ENCODE assay signal across 11 cellular contexts in the genomic region with DNA sequence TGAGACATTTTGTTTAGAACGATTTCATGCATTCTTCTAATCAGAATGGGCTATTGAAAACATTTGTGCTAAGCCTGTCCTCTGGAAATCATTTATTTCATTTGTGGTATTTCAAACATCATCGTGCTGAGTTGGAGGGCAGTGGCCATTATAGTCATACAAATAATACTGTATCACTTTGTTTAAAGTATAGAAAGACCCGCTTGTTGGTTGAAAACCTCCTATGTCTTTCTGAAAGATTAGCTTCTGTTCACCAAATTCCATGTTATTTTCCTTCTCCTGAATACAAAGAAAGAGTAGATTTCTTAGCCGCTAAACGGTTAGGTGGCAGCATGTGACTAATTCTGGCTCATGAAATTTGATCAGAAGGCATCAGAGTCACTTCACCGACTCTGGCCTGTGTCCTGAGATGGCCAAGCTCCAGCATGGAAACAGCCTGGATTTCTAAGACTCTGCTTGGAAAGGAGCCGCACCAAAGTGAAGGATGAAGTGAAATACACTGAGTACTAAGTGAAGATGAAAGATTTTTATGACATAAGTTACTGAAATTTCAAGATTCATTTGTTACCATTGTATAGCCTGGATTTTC.
A peak's percentile ranks its signal among the peaks of the same experiment; 100 is the strongest.
DNase-seq lines count a peak whose midpoint lies in the region; ATAC-seq, FAIRE-seq and TF ChIP-seq lines count a peak whose summit lies in the region.
"Had no signal": no experiment of that assay in that cellular context is flagged by ENCODE, and none has a peak within 500 bp of the region (broad histone marks: within the 10 kb centered on the region; RNA-seq: fewer than 3 reads in every experiment).

No MANE protein-coding gene starts in this region.

- intact Hi-C loops in heart left ventricle (cut with DNase I) (loop anchor here in 6 of 10 donors (2.0 to 10.0 kb wide), 7 partner anchors 107 to 960 kb away; no protein-coding TSS in a partner anchor), sigmoid colon (cut with DNase I) (loop anchor here (5.0 to 10.0 kb wide), 2 partner anchors 247 to 1180 kb away; no protein-coding TSS in a partner anchor)

- peak; percentile 74 for DNase-seq in ELR (ENCODE audit: low read depth)
- peak; percentile 17 for DNase-seq in WERI-Rb-1
- peak in 4 of 5 donors; percentile 37 to 51 (median 47) for DNase-seq in heart left ventricle
- peak; percentile 79 for DNase-seq in sigmoid colon
- no peak for DNase-seq in NCI-H146 (lab: John Stamatoyannopoulos, UW)
- DNase-seq in H7, result no peak
- no peak for DNase-seq in GM19239 (ENCODE audit: insufficient read length, low spot score)
- no peak for DNase-seq in stimulated activated naive CD4-positive, alpha-beta T cell (lab: John Stamatoyannopoulos, UW)
- DNase-seq: Calu3; effector memory CD8-positive, alpha-beta T cell; stimulated activated CD4-positive, alpha-beta T cell treated with anti-CD3 and anti-CD28 coated beads, Interleukin-4, amount 100 ng/mL, for 24 hours had no signal

- H3K9me3 ChIP-seq in WERI-Rb-1 (ENCODE audit: severe bottlenecking) (no peaks in the 10 kb centered on the region), heart left ventricle (no peaks in the 10 kb centered on the region), sigmoid colon (no peaks in the 10 kb centered on the region)

- no peak for FAIRE-seq in GM19239 (lab: Jason Lieb, UNC)

- TF ChIP-seq EP300 in sigmoid colon (IDR thresholded peaks at IDR 0.05), result no peak

- TF ChIP-seq CTCF in WERI-Rb-1 (IDR thresholded peaks at IDR 0.05; ENCODE audit: low read depth, low read length) (no peak), heart left ventricle (IDR thresholded peaks at IDR 0.05) (no peak), sigmoid colon (IDR thresholded peaks at IDR 0.05) (no peak)

- H3K27ac ChIP-seq in WERI-Rb-1 (no peak overlapping the region), heart left ventricle (peak overlapping the region in 3 of 12 donors; percentile 2 to 17 (median 11)), sigmoid colon (peak overlapping the region in 3 of 4 donors; percentile 12 to 26 (median 21))

- TF ChIP-seq POLR2A in heart left ventricle (IDR thresholded peaks at IDR 0.05) (no peak), sigmoid colon (IDR thresholded peaks at IDR 0.05) (no peak)

- 64 to 72% (median 68%) methylated on average over 7 of the region's 7 CpGs for WGBS in heart left ventricle, 4 donors
- WGBS in sigmoid colon, 2 donors, result 81 to 85% methylated on average over 7 of the region's 7 CpGs

- ATAC-seq in heart left ventricle, result peak; percentile 32 to 93 (median 82)
- ATAC-seq: effector memory CD8-positive, alpha-beta T cell had no signal

- H3K27me3 ChIP-seq in WERI-Rb-1 (ENCODE audit: insufficient read depth, low read depth, severe bottlenecking) (no peaks in the 10 kb centered on the region), heart left ventricle (no peaks in the 10 kb centered on the region), sigmoid colon (no peaks in the 10 kb centered on the region), H7 (ENCODE audit: control insufficient read depth, insufficient read depth, low read length) (no peaks in the 10 kb centered on the region)

- H3K4me1 ChIP-seq in heart left ventricle, result peaks cover 0 to 12% (median 0%) of the 10 kb centered on the region in 12 donors
- peaks cover 0 to 12% (median 7%) of the 10 kb centered on the region in 4 donors for H3K4me1 ChIP-seq in sigmoid colon

- H3K4me3 ChIP-seq in WERI-Rb-1 (ENCODE audit: low read depth, low read length), result no peak overlapping the region
- peak overlapping the region in 2 of 12 donors; percentile 4 to 12 for H3K4me3 ChIP-seq in heart left ventricle
- H3K4me3 ChIP-seq in sigmoid colon, result no peak overlapping the region
- no peak overlapping the region for H3K4me3 ChIP-seq in H7 (ENCODE audit: insufficient read depth, low read depth, low read length)

- H3K36me3 ChIP-seq in WERI-Rb-1 (no peaks in the 10 kb centered on the region), heart left ventricle (no peaks in the 10 kb centered on the region), sigmoid colon (no peaks in the 10 kb centered on the region), H7 (replicated peaks; ENCODE audit: control insufficient read depth, insufficient read depth, low read length) (no peaks in the 10 kb centered on the region)

Comparison
In these comparisons a context has a peak if more than half of its experiments do, and no peak if none do; other contexts are left out.
1. DNase-seq: peak in ELR (single experiment), WERI-Rb-1 (single experiment), heart left ventricle (4 of 5) and sigmoid colon (single experiment); none in NCI-H146 (single experiment), H7 (single experiment), GM19239 (single experiment) and stimulated activated naive CD4-positive, alpha-beta T cell (0 of 6).